12 cellular contexts compared by ENCODE assay signal in genomic region chr4:184818216-184818564, GRCh38. TPM values are rescaled to one million over a fixed set of nuclear protein-coding genes. Genes with fewer than 3 reads are reported as not detected.
DNase-seq lines count a peak whose midpoint lies in the region; ATAC-seq lines count a peak whose summit lies in the region.
"Had no signal": no experiment of that assay in that cellular context is flagged by ENCODE, and none has a peak within 500 bp of the region (broad histone marks: within the 10 kb centered on the region; RNA-seq: fewer than 3 reads in every experiment).

No MANE protein-coding gene starts in this region.

- peak overlapping the region in 2 of 10 experiments; percentile 1 to 18; a peak in 1 of 20 replicates for H3K4me3 ChIP-seq in BLaER1 treated with 17β-estradiol and CSF1 and Interleukin-3, amounts not matched to agents 10 nM and 100 nM

- H4K20me1 ChIP-seq in BLaER1 treated with 17β-estradiol and CSF1 and Interleukin-3, amounts not matched to agents 10 nM and 100 nM: peaks cover 94 to 100% (median 100%) of the 10 kb centered on the region in 11 experiments

- peak overlapping the region in 7 of 11 experiments; percentile 22 to 99 (median 86); a peak in 13 of 22 replicates for H3K4me2 ChIP-seq in BLaER1 treated with 17β-estradiol and CSF1 and Interleukin-3, amounts not matched to agents 10 nM and 100 nM

- peaks cover 23 to 100% (median 95%) of the 10 kb centered on the region in 10 experiments for H3K4me1 ChIP-seq in BLaER1 treated with 17β-estradiol and CSF1 and Interleukin-3, amounts not matched to agents 10 nM and 100 nM

- peaks cover 0 to 5% (median 0%) of the 10 kb centered on the region in 11 experiments; a peak in 3 of 22 replicates for H3K27me3 ChIP-seq in BLaER1 treated with 17β-estradiol and CSF1 and Interleukin-3, amounts not matched to agents 10 nM and 100 nM

- DNase-seq in inferior parietal cortex (ENCODE audit: extremely low spot score) (no peak), NCI-H2171 treated with DMSO at 0.1 percent for 48 hours (lab: John Stamatoyannopoulos, UW) (no peak), DMS53 (lab: John Stamatoyannopoulos, UW) (no peak), mucosa of gallbladder (ENCODE audit: low spot score) (no peak)
- DNase-seq: KG1; PC-3; stimulated activated CD8-positive, alpha-beta memory T cell treated with anti-CD3 and anti-CD28 coated beads, Interleukin-4, amount 100 ng/mL, for 48 hours had no signal

- H3K9me3 ChIP-seq in BLaER1 treated with 17β-estradiol and CSF1 and Interleukin-3, amounts not matched to agents 10 nM and 100 nM (replicated peaks in 1 of 11): no peaks in the 10 kb centered on the region

- peak overlapping the region in 2 of 11 experiments; percentile 11 to 24; a peak in 1 of 22 replicates for H3K27ac ChIP-seq in BLaER1 treated with 17β-estradiol and CSF1 and Interleukin-3, amounts not matched to agents 10 nM and 100 nM

- peak overlapping the region in 3 of 11 experiments; percentile 22 to 44 (median 41); a peak in 3 of 22 replicates for H3K9ac ChIP-seq in BLaER1 treated with 17β-estradiol and CSF1 and Interleukin-3, amounts not matched to agents 10 nM and 100 nM

- peaks cover 5 to 99% (median 43%) of the 10 kb centered on the region in 11 experiments; a peak in 19 of 22 replicates for H3K36me3 ChIP-seq in BLaER1 treated with 17β-estradiol and CSF1 and Interleukin-3, amounts not matched to agents 10 nM and 100 nM

- ATAC-seq in GM18520 (IDR thresholded peaks at IDR 0.05; ENCODE audit: unreplicated experiment): peak; percentile 28
- peak; percentile 23 for ATAC-seq in GM21723 (IDR thresholded peaks at IDR 0.05; ENCODE audit: unreplicated experiment)
- peak; percentile 29 for ATAC-seq in HG03558 (IDR thresholded peaks at IDR 0.05; ENCODE audit: extremely low read depth, unreplicated experiment)
- ATAC-seq: PC-3, WTC11 had no signal

RNA-seq across cellular contexts. Expression of gene ACSL1, which starts 7.6 kb away (rescaled TPM):
- 63.1 TPM for total RNA-seq in mucosa of gallbladder
